ENCODE assay signal across 18 cellular contexts in the genomic region with DNA sequence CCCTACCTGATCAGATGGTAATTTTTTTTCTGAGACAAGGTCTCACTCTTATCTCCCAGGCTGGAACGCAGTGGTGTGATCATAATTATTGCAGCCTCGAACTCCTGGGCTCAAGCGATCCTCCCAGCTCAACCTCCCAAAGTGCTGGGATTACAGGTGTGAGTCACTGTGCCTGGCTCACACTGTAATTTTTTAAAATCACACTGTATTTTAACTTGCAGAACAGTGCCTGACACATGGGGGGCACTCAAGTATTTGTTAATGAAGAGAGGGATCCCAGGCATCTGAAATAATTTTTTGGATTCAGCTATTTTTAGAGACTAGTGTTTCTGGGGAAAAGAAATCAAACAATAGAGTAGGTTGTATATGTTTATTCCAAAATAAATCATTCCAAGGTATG. TPM values are rescaled to one million over a fixed set of nuclear protein-coding genes. Genes with fewer than 3 reads are reported as not detected.
DNase-seq lines count a peak whose midpoint lies in the region; ATAC-seq and TF ChIP-seq lines count a peak whose summit lies in the region.
"Had no signal": no experiment of that assay in that cellular context is flagged by ENCODE, and none has a peak within 500 bp of the region (broad histone marks: within the 10 kb centered on the region; RNA-seq: fewer than 3 reads in every experiment).

No MANE protein-coding gene starts in this region.

- peak overlapping the region; percentile 19 for H3K27ac Mint-ChIP-seq in activated T-helper 2 cell treated with anti-CD3 and anti-CD28 coated beads, Interferon-gamma antibody, Interleukin-2, Interleukin-4, amounts not matched to agents 10 μg/mL and 5 μg/mL and 100 μg/mL, durations not matched to agents 14 hours and 24 hours and 36 hours
- H3K27ac Mint-ChIP-seq: activated naive CD8-positive, alpha-beta T cell treated with anti-CD3 and anti-CD28 coated beads for 36 hours; natural killer cell treated with Interleukin-12 subunit alpha and Interleukin-12 subunit beta and Interleukin-15 and Interleukin-18, amount 100 ng/mL, for 72 hours; stimulated activated memory B cell treated with anti-CD40 and anti-IgM and Interleukin-4, amounts not matched to agents 10 μg/mL and 1 μg/mL and 100 μg/mL, for 72 hours had no signal

- ATAC-seq in right cardiac atrium (no peak), GM19452 (IDR thresholded peaks at IDR 0.05; ENCODE audit: unreplicated experiment) (no peak)
- ATAC-seq: heart left ventricle; natural killer cell treated with Interleukin-12 subunit alpha and Interleukin-12 subunit beta and Interleukin-15 and Interleukin-18, amount 100 ng/mL, for 72 hours; stimulated activated memory B cell treated with anti-CD40 and anti-IgM and Interleukin-4, amounts not matched to agents 10 μg/mL and 1 μg/mL and 100 μg/mL, for 72 hours had no signal

- H3K9me3 ChIP-seq in cardiac muscle cell (ENCODE audit: low read depth) (no peaks in the 10 kb centered on the region), right cardiac atrium (ENCODE audit: control insufficient read depth, low read length) (no peaks in the 10 kb centered on the region), mucosa of rectum (ENCODE audit: control insufficient read depth in 2 of 2, low read length in 2 of 2) (no peaks in the 10 kb centered on the region), spleen (no peaks in the 10 kb centered on the region)

- TF ChIP-seq CTCF in cardiac muscle cell (IDR thresholded peaks at IDR 0.05; ENCODE audit: low read depth, low read length) (peak; percentile 13), spleen (IDR thresholded peaks at IDR 0.05 in 8 of 11, conservative IDR thresholded peaks at IDR 0.05 in 3 of 11) (no peak)

- intact Hi-C loops in right cardiac atrium (cut with DNase I) = no loop called here
- intact Hi-C loops in activated T-helper 2 cell treated with anti-CD3 and anti-CD28 coated beads, Interferon-gamma antibody, Interleukin-2, Interleukin-4, amounts not matched to agents 10 μg/mL and 5 μg/mL and 100 μg/mL, durations not matched to agents 14 hours and 24 hours and 36 hours (cut with micrococcal nuclease) = no loop called here
- intact Hi-C loops in spleen (cut with DNase I; ENCODE audit: low total_unique reads) = no loop called here

- H3K4me1 ChIP-seq in cardiac muscle cell (ENCODE audit: low read depth) = no peaks in the 10 kb centered on the region
- peaks cover 13% of the 10 kb centered on the region for H3K4me1 ChIP-seq in right cardiac atrium (ENCODE audit: control insufficient read depth, insufficient read depth, low read length)
- peaks cover 26 to 48% of the 10 kb centered on the region in 2 donors for H3K4me1 ChIP-seq in mucosa of rectum (ENCODE audit: control insufficient read depth in 2 of 2, insufficient read depth in 2 of 2, low read length in 2 of 2)
- peaks cover 0 to 28% (median 8%) of the 10 kb centered on the region in 6 donors for H3K4me1 ChIP-seq in spleen

- no peak for TF ChIP-seq POLR2A in spleen (IDR thresholded peaks at IDR 0.05)

- no peak overlapping the region for H3K4me3 ChIP-seq in cardiac muscle cell
- H3K4me3 ChIP-seq in right cardiac atrium (ENCODE audit: low read length) = no peak overlapping the region
- no peak overlapping the region for H3K4me3 ChIP-seq in mucosa of rectum (ENCODE audit: low read length in 2 of 2)
- no peak overlapping the region for H3K4me3 ChIP-seq in spleen
- H3K4me3 ChIP-seq: BLaER1, heart left ventricle had no signal

- no peak overlapping the region for H3K4me3 Mint-ChIP-seq in activated T-helper 2 cell treated with anti-CD3 and anti-CD28 coated beads, Interferon-gamma antibody, Interleukin-2, Interleukin-4, amounts not matched to agents 10 μg/mL and 5 μg/mL and 100 μg/mL, durations not matched to agents 14 hours and 24 hours and 36 hours (ENCODE audit: low read depth)
- H3K4me3 Mint-ChIP-seq: activated naive CD8-positive, alpha-beta T cell treated with anti-CD3 and anti-CD28 coated beads for 36 hours; natural killer cell treated with Interleukin-12 subunit alpha and Interleukin-12 subunit beta and Interleukin-15 and Interleukin-18, amount 100 ng/mL, for 72 hours; stimulated activated memory B cell treated with anti-CD40 and anti-IgM and Interleukin-4, amounts not matched to agents 10 μg/mL and 1 μg/mL and 100 μg/mL, for 72 hours had no signal

- H3K9me3 Mint-ChIP-seq in activated T-helper 2 cell treated with anti-CD3 and anti-CD28 coated beads, Interferon-gamma antibody, Interleukin-2, Interleukin-4, amounts not matched to agents 10 μg/mL and 5 μg/mL and 100 μg/mL, durations not matched to agents 14 hours and 24 hours and 36 hours = peaks cover 7% of the 10 kb centered on the region
- H3K9me3 Mint-ChIP-seq: activated naive CD8-positive, alpha-beta T cell treated with anti-CD3 and anti-CD28 coated beads for 36 hours; natural killer cell treated with Interleukin-12 subunit alpha and Interleukin-12 subunit beta and Interleukin-15 and Interleukin-18, amount 100 ng/mL, for 72 hours; stimulated activated memory B cell treated with anti-CD40 and anti-IgM and Interleukin-4, amounts not matched to agents 10 μg/mL and 1 μg/mL and 100 μg/mL, for 72 hours had no signal

- peaks cover 49% of the 10 kb centered on the region for H3K4me1 Mint-ChIP-seq in activated T-helper 2 cell treated with anti-CD3 and anti-CD28 coated beads, Interferon-gamma antibody, Interleukin-2, Interleukin-4, amounts not matched to agents 10 μg/mL and 5 μg/mL and 100 μg/mL, durations not matched to agents 14 hours and 24 hours and 36 hours (ENCODE audit: low read depth)
- H3K4me1 Mint-ChIP-seq: activated naive CD8-positive, alpha-beta T cell treated with anti-CD3 and anti-CD28 coated beads for 36 hours; stimulated activated memory B cell treated with anti-CD40 and anti-IgM and Interleukin-4, amounts not matched to agents 10 μg/mL and 1 μg/mL and 100 μg/mL, for 72 hours had no signal

- WGBS in right cardiac atrium = 91% methylated on average over 3 of the region's 3 CpGs
- WGBS in spleen, 5 donors = 92 to 98% (median 96%) methylated on average over 3 of the region's 3 CpGs

- no peak overlapping the region for H3K9ac ChIP-seq in mucosa of rectum (ENCODE audit: low read depth in 1 of 2, low read length in 2 of 2)
- H3K9ac ChIP-seq: BLaER1 had no signal

- H3K36me3 Mint-ChIP-seq in activated T-helper 2 cell treated with anti-CD3 and anti-CD28 coated beads, Interferon-gamma antibody, Interleukin-2, Interleukin-4, amounts not matched to agents 10 μg/mL and 5 μg/mL and 100 μg/mL, durations not matched to agents 14 hours and 24 hours and 36 hours (ENCODE audit: low read depth) = peaks cover 74% of the 10 kb centered on the region
- H3K36me3 Mint-ChIP-seq: activated naive CD8-positive, alpha-beta T cell treated with anti-CD3 and anti-CD28 coated beads for 36 hours; natural killer cell treated with Interleukin-12 subunit alpha and Interleukin-12 subunit beta and Interleukin-15 and Interleukin-18, amount 100 ng/mL, for 72 hours; stimulated activated memory B cell treated with anti-CD40 and anti-IgM and Interleukin-4, amounts not matched to agents 10 μg/mL and 1 μg/mL and 100 μg/mL, for 72 hours had no signal

- H3K36me3 ChIP-seq in cardiac muscle cell (no peaks in the 10 kb centered on the region), mucosa of rectum (ENCODE audit: control insufficient read depth in 2 of 2, insufficient read depth in 2 of 2, low read length in 2 of 2) (peaks cover 4 to 9% of the 10 kb centered on the region in 2 donors), spleen (no peaks in the 10 kb centered on the region)
- H3K36me3 ChIP-seq: BLaER1, heart left ventricle had no signal

- no peaks in the 10 kb centered on the region for H3K27me3 Mint-ChIP-seq in activated T-helper 2 cell treated with anti-CD3 and anti-CD28 coated beads, Interferon-gamma antibody, Interleukin-2, Interleukin-4, amounts not matched to agents 10 μg/mL and 5 μg/mL and 100 μg/mL, durations not matched to agents 14 hours and 24 hours and 36 hours (ENCODE audit: low read depth)
- H3K27me3 Mint-ChIP-seq: activated naive CD8-positive, alpha-beta T cell treated with anti-CD3 and anti-CD28 coated beads for 36 hours; natural killer cell treated with Interleukin-12 subunit alpha and Interleukin-12 subunit beta and Interleukin-15 and Interleukin-18, amount 100 ng/mL, for 72 hours; stimulated activated memory B cell treated with anti-CD40 and anti-IgM and Interleukin-4, amounts not matched to agents 10 μg/mL and 1 μg/mL and 100 μg/mL, for 72 hours had no signal

- H3K27ac ChIP-seq in cardiac muscle cell (no peak overlapping the region), right cardiac atrium (ENCODE audit: low read length) (no peak overlapping the region), mucosa of rectum (ENCODE audit: low read depth in 2 of 2, low read length in 2 of 2) (peak overlapping the region; percentile 39 to 43), spleen (no peak overlapping the region)
- H3K27ac ChIP-seq: BLaER1, heart left ventricle had no signal

- H3K27me3 ChIP-seq in cardiac muscle cell (no peaks in the 10 kb centered on the region), right cardiac atrium (ENCODE audit: control insufficient read depth, insufficient read depth) (no peaks in the 10 kb centered on the region), mucosa of rectum (ENCODE audit: control insufficient read depth in 2 of 2, insufficient read depth in 2 of 2, low read length in 2 of 2) (no peaks in the 10 kb centered on the region), spleen (replicated peaks in 1 of 7) (no peaks in the 10 kb centered on the region)
- H3K27me3 ChIP-seq: BLaER1, heart left ventricle had no signal

- DNase-seq in cardiac muscle cell (ENCODE audit: low read depth in 1 of 2, low spot score in 1 of 2) (peak in 1 of 2 donors; percentile 31), right cardiac atrium (no peak), M059J (ENCODE audit: low read depth) (peak; percentile 61), spleen (no peak), NCI-H187 treated with DMSO at 0.1 percent for 48 hours (lab: John Stamatoyannopoulos, UW) (no peak)
- no peak for DNase-seq in activated T-helper 2 cell treated with anti-CD3 and anti-CD28 coated beads, Interferon-gamma antibody, Interleukin-2, Interleukin-4, amounts not matched to agents 10 μg/mL and 5 μg/mL and 100 μg/mL, durations not matched to agents 14 hours and 24 hours and 36 hours (ENCODE audit: low spot score)
- DNase-seq: activated CD4-positive, alpha-beta T cell treated with anti-CD3 and anti-CD28 coated beads for 48 hours; activated naive CD8-positive, alpha-beta T cell treated with anti-CD3 and anti-CD28 coated beads for 36 hours; heart left ventricle; KBM-7; NCI-H1092 treated with DMSO at 0.1 percent for 48 hours; NCI-H2081; NCI-H446 treated with DMSO at 0.1 percent for 48 hours had no signal

RNA-seq across cellular contexts. Expression of a gene that starts 21.7 kb away (rescaled TPM):
- 12.6 and 12.8 TPM in 2 replicates for total RNA-seq in cardiac muscle cell
- polyA plus RNA-seq in cardiac muscle cell = 8.9 and 9.9 TPM in 2 replicates
- total RNA-seq in right cardiac atrium = 10 to 100 TPM; 21.9 to 33.5 (median 23.3) TPM
- polyA plus RNA-seq in right cardiac atrium = 19.9 TPM
- total RNA-seq in M059J (2014; rRNA removed; shearing (Covaris generic)) = 199 and 240 TPM in 2 replicates
- 331 and 333 TPM in 2 replicates for total RNA-seq in activated T-helper 2 cell treated with anti-CD3 and anti-CD28 coated beads, Interferon-gamma antibody, Interleukin-2, Interleukin-4, amounts not matched to agents 10 μg/mL and 5 μg/mL and 100 μg/mL, durations not matched to agents 14 hours and 24 hours and 36 hours
- 100 to 1,000 TPM in 1 of 7 donors, 10 to 100 TPM in 6; 59.5 to 102 (median 64.3) TPM for total RNA-seq in spleen
- 10 to 100 TPM; 15.3 to 45.1 (median 22.7) TPM for polyA plus RNA-seq in spleen

Comparison
In these comparisons a context has a peak if more than half of its experiments do, and no peak if none do; other contexts are left out.
1. H3K27ac ChIP-seq: peak in mucosa of rectum (2 of 2); none in cardiac muscle cell (single experiment), right cardiac atrium (single experiment) and spleen (0 of 8).